Comparison of ENCODE assay signal across 1 cellular context in the genomic region with DNA sequence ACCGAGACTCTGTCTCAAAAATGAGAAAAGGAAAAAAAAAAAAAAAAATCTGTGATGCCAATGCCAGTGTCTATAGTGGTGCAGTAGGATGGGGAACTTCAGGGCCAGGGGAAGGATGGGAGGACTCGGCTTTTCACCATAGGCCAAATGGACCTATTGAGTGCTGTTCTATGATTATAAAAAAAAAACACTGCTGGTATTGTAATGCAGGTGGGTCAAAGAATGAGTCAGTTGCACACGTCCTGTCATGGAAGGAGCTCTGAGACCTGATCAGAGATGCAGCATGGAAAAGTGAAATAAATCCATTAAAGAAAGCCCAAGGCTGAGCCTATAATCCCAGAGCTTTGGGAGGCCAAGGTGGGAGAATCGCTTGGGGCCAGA.
TF ChIP-seq lines count a peak whose summit lies in the region.

No MANE protein-coding gene starts in this region.

TF ChIP-seq in K562, 482 proteins besides CTCF, POLR2A, EP300 and RAD21:
- TF ChIP-seq ZNF263 (CRISPR knock-in tag; IDR thresholded peaks at IDR 0.05; ENCODE audit: borderline replicate concordance) (no peak), PTRF (tag; IDR thresholded peaks at IDR 0.05) (0 out of 2 replicates have a peak, but pooled peaks have one; percentile 26), RBFOX2 (IDR thresholded peaks at IDR 0.05; ENCODE audit: low read depth, low read length) (0 out of 2 replicates have a peak, but pooled peaks have one; percentile 6), CEBPG (CRISPR knock-in tag; IDR thresholded peaks at IDR 0.05) (no peak), CEBPG (tag; conservative IDR thresholded peaks at IDR 0.05 in 1 of 2, IDR thresholded peaks at IDR 0.05 in 1 of 2) (0 out of 4 replicates have a peak, but pooled peaks of 1 of the 2 experiments have one; percentile 3)
